Comparison of ENCODE assay signal across 31 cellular contexts in genomic region chr13:73210218-73210883, GRCh38.
DNase-seq lines count a peak whose midpoint lies in the region; ATAC-seq, FAIRE-seq and TF ChIP-seq lines count a peak whose summit lies in the region.
"Had no signal": no experiment of that assay in that cellular context is flagged by ENCODE, and none has a peak within 500 bp of the region (broad histone marks: within the 10 kb centered on the region; RNA-seq: fewer than 3 reads in every experiment).

No MANE protein-coding gene starts in this region.

- RAD21 ChIA-PET in HCT116 (lab: Charles Lee; ENCODE audit: low non-redundant PET in 1 of 2, low total read pairs in 2 of 2, uncharacterized antibody in 2 of 2, unreplicated experiment in 2 of 2): no interaction called here

- H2AFZ ChIP-seq in HCT116 (ENCODE audit: low read depth, low read length, poor library complexity, severe bottlenecking): peak overlapping the region; percentile 86
- no peak overlapping the region for H2AFZ ChIP-seq in hepatocyte

- H3K9me2 ChIP-seq in HCT116 (ENCODE audit: insufficient read depth): no peaks in the 10 kb centered on the region
- H3K9me2 ChIP-seq in hepatocyte (replicated peaks; ENCODE audit: insufficient read depth): no peaks in the 10 kb centered on the region

- intact Hi-C loops in HCT116 (cut with micrococcal nuclease): loop anchor here (10.0 kb wide), 1 partner anchor 116 kb away; no protein-coding TSS in a partner anchor

- no peak for TF ChIP-seq POLR2A in HCT116 (IDR thresholded peaks at IDR 0.05; ENCODE audit: borderline replicate concordance, extremely low read depth, insufficient read depth, insufficient read length)

- peaks cover 17 to 25% of the 10 kb centered on the region in 2 experiments for H3K4me1 ChIP-seq in HCT116 (ENCODE audit: control insufficient read depth in 1 of 2, insufficient read depth in 2 of 2, low read length in 2 of 2)
- peaks cover 12% of the 10 kb centered on the region for H3K4me1 ChIP-seq in hepatocyte (ENCODE audit: insufficient read depth)
- H3K4me1 ChIP-seq in small intestine (ENCODE audit: control insufficient read depth in 2 of 2, insufficient read depth in 1 of 2, low read depth in 1 of 2, low read length in 1 of 2): peaks cover 0 to 2% of the 10 kb centered on the region in 2 donors
- H3K4me1 ChIP-seq: foreskin keratinocyte, suprapubic skin had no signal

- 53% methylated on average over 6 of the region's 6 CpGs for WGBS in hepatocyte (ENCODE audit: low lambda C conversion rate, missing lambda C conversion rate)
- WGBS in small intestine, 3 donors: 21 to 48% (median 35%) methylated on average over 6 of the region's 6 CpGs

- H3K4me2 ChIP-seq in HCT116 (ENCODE audit: low read length): peak overlapping the region; percentile 66
- H3K4me2 ChIP-seq in hepatocyte: peak overlapping the region; percentile 51

- peak overlapping the region; percentile 30 for H3K9ac ChIP-seq in HCT116 (ENCODE audit: low read length)

- no TSS peak for BruUV-seq in HCT116 (replicated peaks; lab: Mats Ljungman, UMichigan)

- H3K9me3 ChIP-seq in HCT116 (ENCODE audit: control insufficient read depth in 1 of 2, insufficient read depth in 1 of 2, low read depth in 1 of 2, low read length in 2 of 2) (no peaks in the 10 kb centered on the region), hepatocyte (ENCODE audit: low read depth) (no peaks in the 10 kb centered on the region), small intestine (ENCODE audit: control insufficient read depth, low read depth) (no peaks in the 10 kb centered on the region)
- H3K9me3 ChIP-seq: HAP-1, suprapubic skin had no signal

- CTCF ChIA-PET in HCT116 (lab: Charles Lee): no interaction called here

- H4K20me1 ChIP-seq in HCT116 (ENCODE audit: insufficient read depth) (no peaks in the 10 kb centered on the region), hepatocyte (ENCODE audit: insufficient read depth, poor library complexity, severe bottlenecking) (no peaks in the 10 kb centered on the region)

- TF ChIP-seq CTCF in HCT116 (IDR thresholded peaks at IDR 0.05 in 2 of 3, conservative IDR thresholded peaks at IDR 0.05 in 1 of 3; ENCODE audit: borderline replicate concordance in 1 of 3, insufficient read depth in 1 of 3, low read depth in 2 of 3, low read length in 2 of 3) (no peak), hepatocyte (IDR thresholded peaks at IDR 0.05; ENCODE audit: poor library complexity) (no peak)

- H3K79me2 ChIP-seq in HCT116 (ENCODE audit: insufficient read depth, low read length) (no peaks in the 10 kb centered on the region), hepatocyte (no peaks in the 10 kb centered on the region)

- ATAC-seq in HCT116 (peak; percentile 86), HG03432 (IDR thresholded peaks at IDR 0.05; ENCODE audit: unreplicated experiment) (no peak), GM18870 (IDR thresholded peaks at IDR 0.05; ENCODE audit: unreplicated experiment) (no peak)
- ATAC-seq: activated CD4-positive, CD25-positive, alpha-beta regulatory T cell treated with anti-CD3 and anti-CD28 coated beads, Interleukin-2, amount 50 U/mL, for 24 hours; foreskin keratinocyte; left cardiac atrium; sciatic nerve; stimulated activated memory B cell treated with anti-CD40 and anti-IgM and Interleukin-4, amounts not matched to agents 10 μg/mL and 1 μg/mL and 100 μg/mL, for 72 hours had no signal

- H3K36me3 ChIP-seq in HCT116 (ENCODE audit: control insufficient read depth in 1 of 2, insufficient read depth in 2 of 2, low read length in 2 of 2): no peaks in the 10 kb centered on the region
- no peaks in the 10 kb centered on the region for H3K36me3 ChIP-seq in hepatocyte (replicated peaks; ENCODE audit: insufficient read depth, low read depth)
- H3K36me3 ChIP-seq in small intestine (ENCODE audit: control insufficient read depth in 2 of 2, insufficient read depth in 2 of 2, low read length in 2 of 2): no peaks in the 10 kb centered on the region
- H3K36me3 ChIP-seq: HAP-1, suprapubic skin had no signal

- peak overlapping the region; percentile 52 for H3K27ac ChIP-seq in HCT116 (ENCODE audit: low read depth, low read length)
- peak overlapping the region; percentile 74 for H3K27ac ChIP-seq in hepatocyte
- H3K27ac ChIP-seq in small intestine (ENCODE audit: low read depth in 1 of 2, low read length in 1 of 2): peak overlapping the region; percentile 2 to 58
- H3K27ac ChIP-seq: foreskin keratinocyte, suprapubic skin had no signal

- DNase-seq in HCT116 (ENCODE audit: low read depth, low spot score) (peak; percentile 71), M059J (ENCODE audit: low read depth) (peak; percentile 82), hepatocyte (ENCODE audit: low spot score) (peak; percentile 57), small intestine (peak; percentile 71), NOMO-1 treated with dmso at 0.1 percent for 144 hours (lab: John Stamatoyannopoulos, UW; ENCODE audit: unreplicated experiment) (no peak), SHP77 (lab: John Stamatoyannopoulos, UW) (no peak)
- DNase-seq: activated CD4-positive, alpha-beta T cell treated with anti-CD3 and anti-CD28 coated beads, Interleukin-2, amount 50 U/mL, for 48 hours; activated CD8-positive, alpha-beta memory T cell treated with anti-CD3 and anti-CD28 coated beads, Interleukin-2, amount 50 U/mL, for 4 hours; activated naive CD4-positive, alpha-beta T cell treated with anti-CD3 and anti-CD28 coated beads, Interleukin-2, amount 50 U/mL, for 16 hours; amniotic stem cell; CD4-positive, CD25-positive, alpha-beta regulatory T cell; DMS 273 treated with DMSO at 0.1 percent for 48 hours; effector CD8-positive, alpha-beta T cell; Kasumi-1; left cardiac atrium; NCI-H1105; NCI-H2081; NCI-H2227 treated with DMSO at 0.1 percent for 48 hours; NCI-H69; posterior cingulate gyrus; RPMI8226; stimulated activated CD4-positive, alpha-beta T cell treated with anti-CD3 and anti-CD28 coated beads, Interleukin-4, amount 100 ng/mL, for 24 hours had no signal

- no peak for TF ChIP-seq RAD21 in HCT116 (IDR thresholded peaks at IDR 0.05; ENCODE audit: low read depth)

- POLR2A ChIA-PET in HCT116 (lab: Charles Lee): no interaction called here

- no peak for FAIRE-seq in small intestine (lab: Jason Lieb, UNC)
- FAIRE-seq: GM19239 had no signal

- no peaks in the 10 kb centered on the region for H3K27me3 ChIP-seq in HCT116 (ENCODE audit: insufficient read depth, low read length)
- H3K27me3 ChIP-seq in hepatocyte: no peaks in the 10 kb centered on the region
- no peaks in the 10 kb centered on the region for H3K27me3 ChIP-seq in small intestine (ENCODE audit: control insufficient read depth in 2 of 2, insufficient read depth in 2 of 2, low read length in 2 of 2)
- H3K27me3 ChIP-seq: foreskin keratinocyte, suprapubic skin had no signal

- H3K4me3 ChIP-seq in HCT116 (replicated peaks in 1 of 2; ENCODE audit: low read depth in 1 of 2, low read length in 2 of 2) (peak overlapping the region in 1 of 2 experiments; percentile 24; a peak in 2 of 4 replicates), hepatocyte (no peak overlapping the region), small intestine (ENCODE audit: low read depth in 1 of 2, low read length in 2 of 2) (no peak overlapping the region)
- H3K4me3 ChIP-seq: HAP-1, suprapubic skin had no signal

TF ChIP-seq in HCT116, 20 proteins besides CTCF, POLR2A, EP300 and RAD21 (continues in another document):
- TF ChIP-seq ELF1 (IDR thresholded peaks at IDR 0.05; ENCODE audit: borderline replicate concordance, low read depth): no peak
- TF ChIP-seq POLR2AphosphoS5 (IDR thresholded peaks at IDR 0.05; ENCODE audit: low read depth, low read length): no peak
- peak; percentile 89 for TF ChIP-seq CEBPB (IDR thresholded peaks at IDR 0.05; ENCODE audit: low read depth)
- TF ChIP-seq EGR1 (IDR thresholded peaks at IDR 0.05; ENCODE audit: low read depth): no peak
- TF ChIP-seq YY1 (IDR thresholded peaks at IDR 0.05; ENCODE audit: extremely low read depth, insufficient replicate concordance, low read depth, low read length): no peak
- no peak for TF ChIP-seq CBX3 (IDR thresholded peaks at IDR 0.05; ENCODE audit: low read depth)
- TF ChIP-seq, protein P1, sequence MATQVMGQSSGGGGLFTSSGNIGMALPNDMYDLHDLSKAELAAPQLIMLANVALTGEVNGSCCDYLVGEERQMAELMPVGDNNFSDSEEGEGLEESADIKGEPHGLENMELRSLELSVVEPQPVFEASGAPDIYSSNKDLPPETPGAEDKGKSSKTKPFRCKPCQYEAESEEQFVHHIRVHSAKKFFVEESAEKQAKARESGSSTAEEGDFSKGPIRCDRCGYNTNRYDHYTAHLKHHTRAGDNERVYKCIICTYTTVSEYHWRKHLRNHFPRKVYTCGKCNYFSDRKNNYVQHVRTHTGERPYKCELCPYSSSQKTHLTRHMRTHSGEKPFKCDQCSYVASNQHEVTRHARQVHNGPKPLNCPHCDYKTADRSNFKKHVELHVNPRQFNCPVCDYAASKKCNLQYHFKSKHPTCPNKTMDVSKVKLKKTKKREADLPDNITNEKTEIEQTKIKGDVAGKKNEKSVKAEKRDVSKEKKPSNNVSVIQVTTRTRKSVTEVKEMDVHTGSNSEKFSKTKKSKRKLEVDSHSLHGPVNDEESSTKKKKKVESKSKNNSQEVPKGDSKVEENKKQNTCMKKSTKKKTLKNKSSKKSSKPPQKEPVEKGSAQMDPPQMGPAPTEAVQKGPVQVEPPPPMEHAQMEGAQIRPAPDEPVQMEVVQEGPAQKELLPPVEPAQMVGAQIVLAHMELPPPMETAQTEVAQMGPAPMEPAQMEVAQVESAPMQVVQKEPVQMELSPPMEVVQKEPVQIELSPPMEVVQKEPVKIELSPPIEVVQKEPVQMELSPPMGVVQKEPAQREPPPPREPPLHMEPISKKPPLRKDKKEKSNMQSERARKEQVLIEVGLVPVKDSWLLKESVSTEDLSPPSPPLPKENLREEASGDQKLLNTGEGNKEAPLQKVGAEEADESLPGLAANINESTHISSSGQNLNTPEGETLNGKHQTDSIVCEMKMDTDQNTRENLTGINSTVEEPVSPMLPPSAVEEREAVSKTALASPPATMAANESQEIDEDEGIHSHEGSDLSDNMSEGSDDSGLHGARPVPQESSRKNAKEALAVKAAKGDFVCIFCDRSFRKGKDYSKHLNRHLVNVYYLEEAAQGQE (IDR thresholded peaks at IDR 0.05; ENCODE audit: low read depth): no peak
- peak; percentile 43 for TF ChIP-seq SP1 (IDR thresholded peaks at IDR 0.05; ENCODE audit: low read depth)
- no peak for TF ChIP-seq SIN3A (IDR thresholded peaks at IDR 0.05; ENCODE audit: low read depth)
- peak; percentile 43; the same call in 1 of the 2 replicates for TF ChIP-seq FOSL1 (IDR thresholded peaks at IDR 0.05; ENCODE audit: low read depth)
- no peak for TF ChIP-seq ZFX (IDR thresholded peaks at IDR 0.05)
- no peak for TF ChIP-seq EZH2 (IDR thresholded peaks at IDR 0.05)

Comparison
In these comparisons a context has a peak if more than half of its experiments do, and no peak if none do; other contexts are left out.
1. DNase-seq: peak in HCT116 (single experiment), M059J (single experiment), hepatocyte (single experiment) and small intestine (single experiment); none in NOMO-1 treated with dmso at 0.1 percent for 144 hours (single experiment) and SHP77 (0 of 2).
2. Peak in every context shown above with its lines, with median percentiles within 50 percentile points of each other: H3K27ac ChIP-seq.